1 cellular context compared by ENCODE assay signal in the genomic region with DNA sequence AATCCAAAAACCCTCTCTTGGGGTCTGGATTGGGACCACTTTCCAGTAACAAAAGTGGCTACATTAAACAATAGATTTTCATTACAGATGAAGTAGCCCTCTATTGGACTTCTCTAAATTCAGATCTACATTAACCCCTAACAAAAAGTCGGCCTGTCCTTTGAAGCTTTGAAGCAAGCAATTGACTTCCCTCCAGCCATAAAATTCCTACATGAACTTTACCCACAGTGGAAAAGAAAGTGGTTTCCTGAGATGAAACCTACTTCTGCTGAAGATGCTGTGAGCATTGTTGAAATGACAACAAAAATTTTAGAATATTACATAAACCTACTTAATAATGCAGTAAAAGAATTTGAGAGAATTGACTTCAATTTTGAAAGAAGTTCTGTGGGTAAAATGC.
TF ChIP-seq lines count a peak whose summit lies in the region.

No MANE protein-coding gene starts in this region.

TF ChIP-seq in endothelial cell of umbilical vein, 7 proteins besides CTCF, POLR2A, EP300 and RAD21:
- TF ChIP-seq POLR2AphosphoS5 (IDR thresholded peaks at IDR 0.05; ENCODE audit: insufficient read depth, low read depth, low read length) (no peak), JUN (IDR thresholded peaks at IDR 0.05; ENCODE audit: borderline replicate concordance, insufficient read depth, insufficient read length, low read depth) (no peak), MYC (IDR thresholded peaks at IDR 0.05; ENCODE audit: low read depth, low read length) (no peak), EZH2 (IDR thresholded peaks at IDR 0.05; ENCODE audit: borderline replicate concordance, low read depth, low read length, severe bottlenecking) (no peak), GATA2 (IDR thresholded peaks at IDR 0.05; ENCODE audit: insufficient read depth, insufficient read length, low read depth, low read length) (no peak), FOS (IDR thresholded peaks at IDR 0.05; ENCODE audit: borderline replicate concordance, insufficient read depth, low read length) (no peak)
- TF ChIP-seq, protein P1, sequence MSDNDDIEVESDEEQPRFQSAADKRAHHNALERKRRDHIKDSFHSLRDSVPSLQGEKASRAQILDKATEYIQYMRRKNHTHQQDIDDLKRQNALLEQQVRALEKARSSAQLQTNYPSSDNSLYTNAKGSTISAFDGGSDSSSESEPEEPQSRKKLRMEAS (IDR thresholded peaks at IDR 0.05; ENCODE audit: insufficient read depth, insufficient read length), result no peak
